ENCODE assay signal across 14 cellular contexts in genomic region chr21:34195365-34195764, GRCh38.
DNase-seq lines count a peak whose midpoint lies in the region; ATAC-seq and TF ChIP-seq lines count a peak whose summit lies in the region.
"Had no signal": no experiment of that assay in that cellular context is flagged by ENCODE, and none has a peak within 500 bp of the region (broad histone marks: within the 10 kb centered on the region; RNA-seq: fewer than 3 reads in every experiment).

No MANE protein-coding gene starts in this region.

- CTCF ChIA-PET in WTC11 (lab: Charles Lee), result interaction anchor here (1.6 kb wide), 2 partner anchors 15 to 66 kb away, joined by 3 read pairs; no protein-coding TSS in a partner anchor

- H3K4me1 Mint-ChIP-seq in activated CD4-positive, alpha-beta T cell treated with anti-CD3 and anti-CD28 coated beads, Interleukin-2, amount 10 ng/mL, durations not matched to agents 24 days and 14 days, result peaks cover 57% of the 10 kb centered on the region
- peaks cover 80% of the 10 kb centered on the region for H3K4me1 Mint-ChIP-seq in WTC11

- TF ChIP-seq CTCF in WTC11 (IDR thresholded peaks at IDR 0.05), result no peak

- peaks cover 7% of the 10 kb centered on the region for H3K36me3 Mint-ChIP-seq in activated CD4-positive, alpha-beta T cell treated with anti-CD3 and anti-CD28 coated beads, Interleukin-2, amount 10 ng/mL, durations not matched to agents 24 days and 14 days (ENCODE audit: low read depth)
- peaks cover 12% of the 10 kb centered on the region; the same call in 1 of the 2 replicates for H3K36me3 Mint-ChIP-seq in WTC11
- H3K36me3 Mint-ChIP-seq: CD8-positive, alpha-beta T cell had no signal

- ATAC-seq in WTC11 (peak; percentile 88), HG03432 (IDR thresholded peaks at IDR 0.05; ENCODE audit: unreplicated experiment) (no peak)
- ATAC-seq: CD8-positive, alpha-beta T cell had no signal

- intact Hi-C loops in activated CD4-positive, alpha-beta T cell treated with anti-CD3 and anti-CD28 coated beads, Interleukin-2, amount 10 ng/mL, durations not matched to agents 24 days and 14 days (cut with micrococcal nuclease), result no loop called here

- H3K9me3 Mint-ChIP-seq in activated CD4-positive, alpha-beta T cell treated with anti-CD3 and anti-CD28 coated beads, Interleukin-2, amount 10 ng/mL, durations not matched to agents 24 days and 14 days, result peaks cover 9% of the 10 kb centered on the region
- peaks cover 9% of the 10 kb centered on the region for H3K9me3 Mint-ChIP-seq in WTC11
- H3K9me3 Mint-ChIP-seq: CD8-positive, alpha-beta T cell had no signal

- no peak overlapping the region for H3K27ac Mint-ChIP-seq in activated CD4-positive, alpha-beta T cell treated with anti-CD3 and anti-CD28 coated beads, Interleukin-2, amount 10 ng/mL, durations not matched to agents 24 days and 14 days
- peak overlapping the region; percentile 79 for H3K27ac Mint-ChIP-seq in WTC11
- H3K27ac Mint-ChIP-seq: CD14-positive monocyte; CD8-positive, alpha-beta T cell had no signal

- POLR2A ChIA-PET in WTC11 (lab: Charles Lee), result no interaction called here

- H3K27me3 Mint-ChIP-seq in activated CD4-positive, alpha-beta T cell treated with anti-CD3 and anti-CD28 coated beads, Interleukin-2, amount 10 ng/mL, durations not matched to agents 24 days and 14 days, result no peaks in the 10 kb centered on the region
- peaks cover 3% of the 10 kb centered on the region; the same call in 1 of the 2 replicates for H3K27me3 Mint-ChIP-seq in WTC11 (ENCODE audit: low read depth)

- H3K4me3 Mint-ChIP-seq in activated CD4-positive, alpha-beta T cell treated with anti-CD3 and anti-CD28 coated beads, Interleukin-2, amount 10 ng/mL, durations not matched to agents 24 days and 14 days, result no peak overlapping the region
- no peak overlapping the region for H3K4me3 Mint-ChIP-seq in WTC11
- H3K4me3 Mint-ChIP-seq: CD14-positive monocyte; CD8-positive, alpha-beta T cell had no signal

- DNase-seq in activated CD4-positive, alpha-beta T cell treated with anti-CD3 and anti-CD28 coated beads, Interleukin-2, amount 10 ng/mL, durations not matched to agents 24 days and 14 days, result peak; percentile 30
- DNase-seq in activated CD4-positive, alpha-beta T cell treated with anti-CD3 and anti-CD28 coated beads for 4 hours, result no peak
- DNase-seq in WTC11 (ENCODE audit: low spot score), result peak; percentile 56
- peak; percentile 88 for DNase-seq in iPS DF 19.7 (ENCODE audit: low read depth, low spot score)
- peak; percentile 45 for DNase-seq in iPS-NIHi7 (ENCODE audit: extremely low spot score)
- DNase-seq in HUDEP-2 (lab: John Stamatoyannopoulos, UW; ENCODE audit: unreplicated experiment in 76 of 76), result no peak
- DNase-seq in RPMI8226, result no peak
- DNase-seq: CD8-positive, alpha-beta T cell; COR-L47; DMS153; DMS79 treated with DMSO at 0.1 percent for 48 hours; EL had no signal

TF ChIP-seq in WTC11, 78 proteins besides CTCF, POLR2A, EP300 and RAD21:
- TF ChIP-seq ZMAT4 (CRISPR knock-in tag; IDR thresholded peaks at IDR 0.05), result no peak

Comparison
In these comparisons a context has a peak if more than half of its experiments do, and no peak if none do; other contexts are left out.
1. DNase-seq: peak in activated CD4-positive, alpha-beta T cell treated with anti-CD3 and anti-CD28 coated beads, Interleukin-2, amount 10 ng/mL, durations not matched to agents 24 days and 14 days (single experiment), WTC11 (single experiment), iPS DF 19.7 (single experiment) and iPS-NIHi7 (single experiment); none in activated CD4-positive, alpha-beta T cell treated with anti-CD3 and anti-CD28 coated beads for 4 hours (0 of 2), HUDEP-2 (0 of 76) and RPMI8226 (single experiment).